ENCODE assay signal across 12 cellular contexts in genomic region chr4:112751447-112751846, GRCh38.
"Had no signal": no experiment of that assay in that cellular context is flagged by ENCODE, and none has a peak within 500 bp of the region (broad histone marks: within the 10 kb centered on the region; RNA-seq: fewer than 3 reads in every experiment).

No MANE protein-coding gene starts in this region.

- H3K27ac ChIP-seq: lower lobe of right lung, transverse colon had no signal

- H3K9me3 ChIP-seq: lower lobe of right lung, transverse colon had no signal

- H3K4me3 ChIP-seq: lower lobe of right lung, transverse colon had no signal

- H3K36me3 ChIP-seq: lower lobe of right lung, transverse colon had no signal

- DNase-seq: activated CD4-positive, alpha-beta T cell treated with anti-CD3 and anti-CD28 coated beads for 4 hours; activated CD8-positive, alpha-beta memory T cell treated with anti-CD3 and anti-CD28 coated beads, Interleukin-2, amount 50 U/mL, for 48 hours; activated CD8-positive, alpha-beta T cell treated with anti-CD3 and anti-CD28 coated beads, Interleukin-2, amount 10 ng/mL, durations not matched to agents 7 days and 5 days; activated naive CD4-positive, alpha-beta T cell treated with Interleukin-2 at 50 U/mL for 16 hours; activated naive CD8-positive, alpha-beta T cell treated with anti-CD3 and anti-CD28 coated beads, Interleukin-2, amount 50 U/mL, for 24 hours; left cardiac atrium; lower lobe of right lung; naive thymus-derived CD4-positive, alpha-beta T cell; occipital lobe; stimulated activated CD4-positive, alpha-beta T cell treated with anti-CD3 and anti-CD28 coated beads, Interleukin-2, amount 100 ng/mL, for 24 hours; stimulated activated naive B cell treated with anti-CD40 and anti-IgM and Interleukin-4, amounts not matched to agents 10 μg/mL and 1 μg/mL and 100 μg/mL, for 72 hours; transverse colon had no signal

- H3K27me3 ChIP-seq: transverse colon had no signal

- H3K4me1 ChIP-seq: lower lobe of right lung, transverse colon had no signal
